11 cellular contexts compared by ENCODE assay signal in genomic region chr15:65323071-65323511, GRCh38. TPM values are rescaled to one million over a fixed set of nuclear protein-coding genes. Genes with fewer than 3 reads are reported as not detected.
DNase-seq lines count a peak whose midpoint lies in the region; ATAC-seq and TF ChIP-seq lines count a peak whose summit lies in the region.
"Had no signal": no experiment of that assay in that cellular context is flagged by ENCODE, and none has a peak within 500 bp of the region (broad histone marks: within the 10 kb centered on the region; RNA-seq: fewer than 3 reads in every experiment).

No MANE protein-coding gene starts in this region.

- peak overlapping the region in 3 of 5 experiments; percentile 13 to 22 (median 20) for H3K4me3 Mint-ChIP-seq in brain
- H3K4me3 Mint-ChIP-seq: activated naive CD8-positive, alpha-beta T cell; CD8-positive, alpha-beta memory T cell had no signal

- WGBS in right lobe of liver (ENCODE audit: insufficient coverage, low coverage, low lambda C conversion rate, missing lambda C conversion rate): 5% methylated on average over 5 of the region's 9 CpGs

- peak in 9 of 14 donors; percentile 12 to 89 (median 39) for DNase-seq in C1 segment of cervical spinal cord (lab: John Stamatoyannopoulos, UW)
- peak; percentile 44 for DNase-seq in NCI-H2107 (lab: John Stamatoyannopoulos, UW)
- peak in 1 of 3 donors; percentile 56 for DNase-seq in right lobe of liver
- DNase-seq in GOT3 (lab: John Stamatoyannopoulos, UW): no peak
- DNase-seq in NCI-H748 (lab: John Stamatoyannopoulos, UW; ENCODE audit: unreplicated experiment): no peak
- DNase-seq: CD8-positive, alpha-beta memory T cell had no signal

- peak in 3 of 4 donors; percentile 26 to 57 (median 33) for ATAC-seq in right lobe of liver
- no peak for ATAC-seq in HG03442 (IDR thresholded peaks at IDR 0.05; ENCODE audit: unreplicated experiment)
- no peak for ATAC-seq in GM18909 (IDR thresholded peaks at IDR 0.05; ENCODE audit: poor library complexity, unreplicated experiment)

- intact Hi-C loops in right lobe of liver (cut with DNase I): loop anchor here (5.0 kb wide), 1 partner anchor 64 kb away; no protein-coding TSS in a partner anchor

- H3K36me3 ChIP-seq in right lobe of liver: no peaks in the 10 kb centered on the region
- H3K36me3 ChIP-seq: prostate gland had no signal

- no peak overlapping the region for H3K4me3 ChIP-seq in right lobe of liver
- H3K4me3 ChIP-seq: prostate gland had no signal

- peaks cover 8% of the 10 kb centered on the region for H3K27me3 Mint-ChIP-seq in brain

- TF ChIP-seq CTCF in brain (conservative IDR thresholded peaks at IDR 0.05) (no peak), right lobe of liver (IDR thresholded peaks at IDR 0.05) (no peak)

- peaks cover 65% of the 10 kb centered on the region for H3K4me1 Mint-ChIP-seq in brain
- H3K4me1 Mint-ChIP-seq: CD8-positive, alpha-beta memory T cell had no signal

- H3K9me3 ChIP-seq in right lobe of liver: no peaks in the 10 kb centered on the region
- H3K9me3 ChIP-seq: prostate gland had no signal

- H3K27ac ChIP-seq in right lobe of liver: no peak overlapping the region
- H3K27ac ChIP-seq: prostate gland had no signal

- no peak for TF ChIP-seq POLR2A in right lobe of liver (IDR thresholded peaks at IDR 0.05)

- H3K36me3 Mint-ChIP-seq in brain: peaks cover 5% of the 10 kb centered on the region
- H3K36me3 Mint-ChIP-seq: activated naive CD8-positive, alpha-beta T cell; CD8-positive, alpha-beta memory T cell had no signal

- no peaks in the 10 kb centered on the region for H3K4me1 ChIP-seq in right lobe of liver
- H3K4me1 ChIP-seq: prostate gland had no signal

- H3K27me3 ChIP-seq in right lobe of liver: no peaks in the 10 kb centered on the region

- H3K9me3 Mint-ChIP-seq in brain: no peaks in the 10 kb centered on the region
- H3K9me3 Mint-ChIP-seq: CD8-positive, alpha-beta memory T cell had no signal

- H3K27ac Mint-ChIP-seq in brain: peak overlapping the region; percentile 66 to 95 (median 82)
- H3K27ac Mint-ChIP-seq: activated naive CD8-positive, alpha-beta T cell; CD8-positive, alpha-beta memory T cell had no signal

RNA-seq across cellular contexts. Expression of gene RNU5B-1, which starts 18.6 kb away (rescaled TPM):
- not detected for polyA plus RNA-seq in brain (ENCODE audit: insufficient read depth, low read depth, low replicate concordance)
- total RNA-seq in right lobe of liver: 10 to 100 TPM in 2 of 6 experiments, not detected in 4; 11.0 to 35.4 TPM
- total RNA-seq: CD8-positive, alpha-beta memory T cell; prostate gland had no signal
- polyA plus RNA-seq: CD8-positive, alpha-beta memory T cell had no signal

RNA-seq across cellular contexts. Expression of gene RNU5A-1, which starts 27.2 kb away (rescaled TPM):
- polyA plus RNA-seq in brain (ENCODE audit: insufficient read depth, low read depth, low replicate concordance): not detected
- total RNA-seq in right lobe of liver: not detected
- total RNA-seq: CD8-positive, alpha-beta memory T cell; prostate gland had no signal
- polyA plus RNA-seq: CD8-positive, alpha-beta memory T cell had no signal

RNA-seq across cellular contexts. Expression of gene PARP16, which starts 36.4 kb away (rescaled TPM):
- 8.4 TPM for polyA plus RNA-seq in brain (ENCODE audit: insufficient read depth, low read depth, low replicate concordance)
- total RNA-seq in right lobe of liver: 10 to 100 TPM in 1 of 6 experiments, 1 to 10 TPM in 5; 6.9 to 11.3 (median 8.5) TPM

RNA-seq across cellular contexts. Expression of gene IGDCC3, which starts 54.7 kb away (rescaled TPM):
- 0.63 TPM for polyA plus RNA-seq in brain (ENCODE audit: insufficient read depth, low read depth, low replicate concordance)
- not detected for total RNA-seq in right lobe of liver
- total RNA-seq: CD8-positive, alpha-beta memory T cell had no signal
- polyA plus RNA-seq: CD8-positive, alpha-beta memory T cell had no signal

Comparison
In these comparisons a context has a peak if more than half of its experiments do, and no peak if none do; other contexts are left out.
1. DNase-seq: peak in C1 segment of cervical spinal cord (9 of 14) and NCI-H2107 (single experiment); none in GOT3 (single experiment) and NCI-H748 (single experiment).
2. ATAC-seq: peak in right lobe of liver (3 of 4); none in HG03442 (single experiment) and GM18909 (single experiment).